Comparison of ENCODE assay signal across 14 cellular contexts in the genomic region with DNA sequence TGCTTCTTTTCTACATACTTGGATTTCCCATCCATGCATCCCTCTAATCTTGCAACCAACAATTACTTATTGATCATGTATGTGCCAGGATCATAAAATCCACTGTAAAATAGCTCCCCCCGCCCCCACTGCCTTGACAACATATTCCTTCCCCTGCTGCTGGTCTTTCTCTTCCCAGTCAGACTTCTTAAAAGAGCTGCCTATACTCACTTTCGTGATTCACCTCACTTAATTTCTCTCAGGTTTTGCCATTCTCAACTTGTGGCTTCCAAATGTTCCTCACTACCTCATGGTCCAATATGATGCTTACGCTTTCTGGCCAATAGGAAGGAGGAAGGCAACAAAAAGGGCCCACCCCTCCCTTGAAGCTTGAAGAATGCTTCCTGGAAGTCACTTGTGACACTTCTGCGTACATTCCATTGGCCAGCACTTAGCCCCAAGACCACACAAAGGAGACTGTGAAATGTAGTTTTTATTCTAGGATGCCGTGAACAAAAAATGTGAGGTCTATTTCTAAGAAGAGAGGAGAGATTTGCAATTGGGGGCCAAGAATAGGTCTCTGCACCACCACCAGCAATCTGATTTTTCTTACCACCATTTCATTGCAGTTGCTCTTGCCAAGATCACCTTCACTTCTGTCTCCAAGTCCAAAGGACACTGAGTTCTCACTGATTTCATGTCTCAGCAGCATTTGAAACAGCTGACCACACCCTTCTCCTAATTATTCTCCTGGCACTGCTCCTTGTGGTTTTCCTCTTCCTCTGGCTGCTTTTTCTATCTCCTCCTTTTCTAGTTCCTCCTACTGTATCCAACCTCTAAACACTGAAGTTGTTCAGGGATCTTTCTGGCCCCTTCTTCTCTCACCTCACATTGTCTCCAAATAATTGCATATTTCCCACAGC. TPM values are rescaled to one million over a fixed set of nuclear protein-coding genes. Genes with fewer than 3 reads are reported as not detected.
DNase-seq lines count a peak whose midpoint lies in the region; ATAC-seq, FAIRE-seq and TF ChIP-seq lines count a peak whose summit lies in the region.
"Had no signal": no experiment of that assay in that cellular context is flagged by ENCODE, and none has a peak within 500 bp of the region (broad histone marks: within the 10 kb centered on the region; RNA-seq: fewer than 3 reads in every experiment).

No MANE protein-coding gene starts in this region.

- peaks cover 41 to 43% of the 10 kb centered on the region in 2 donors for H3K36me3 Mint-ChIP-seq in CD4-positive, alpha-beta memory T cell
- peaks cover 0 to 48% (median 22%) of the 10 kb centered on the region in 3 donors for H3K36me3 Mint-ChIP-seq in naive thymus-derived CD8-positive, alpha-beta T cell
- H3K36me3 Mint-ChIP-seq in chondrocyte (ENCODE audit: low read depth): peaks cover 14% of the 10 kb centered on the region

- no peaks in the 10 kb centered on the region for H3K36me3 ChIP-seq in CD4-positive, alpha-beta memory T cell (ENCODE audit: insufficient read depth, low read length)
- H3K36me3 ChIP-seq in gastroesophageal sphincter: peaks cover 0 to 31% of the 10 kb centered on the region in 2 donors

- intact Hi-C loops in CD4-positive, alpha-beta memory T cell (cut with micrococcal nuclease): no loop called here

- no peak for TF ChIP-seq EP300 in gastroesophageal sphincter (IDR thresholded peaks at IDR 0.05)

- H3K9me3 ChIP-seq in CD4-positive, alpha-beta memory T cell (ENCODE audit: control insufficient read depth in 1 of 2, low read length in 2 of 2): no peaks in the 10 kb centered on the region
- peaks cover 0 to 7% (median 0%) of the 10 kb centered on the region in 3 donors for H3K9me3 ChIP-seq in gastroesophageal sphincter
- H3K9me3 ChIP-seq: lower lobe of right lung had no signal

- FAIRE-seq in urothelium cell line (lab: Jason Lieb, UNC): no peak
- FAIRE-seq: colon, GM12891 had no signal

- H3K27me3 Mint-ChIP-seq in CD4-positive, alpha-beta memory T cell: no peaks in the 10 kb centered on the region
- no peaks in the 10 kb centered on the region for H3K27me3 Mint-ChIP-seq in naive thymus-derived CD8-positive, alpha-beta T cell
- H3K27me3 Mint-ChIP-seq in chondrocyte (ENCODE audit: low read depth): no peaks in the 10 kb centered on the region

- no peak for TF ChIP-seq POLR2A in gastroesophageal sphincter (IDR thresholded peaks at IDR 0.05)

- ATAC-seq in naive thymus-derived CD8-positive, alpha-beta T cell: no peak
- ATAC-seq in HG02763 (IDR thresholded peaks at IDR 0.05; ENCODE audit: unreplicated experiment) (no peak), gastroesophageal sphincter (no peak)
- ATAC-seq: HCT116, lower lobe of right lung had no signal

- peaks cover 0 to 4% (median 0%) of the 10 kb centered on the region in 8 donors for H3K9me3 Mint-ChIP-seq in CD4-positive, alpha-beta memory T cell
- H3K9me3 Mint-ChIP-seq in naive thymus-derived CD8-positive, alpha-beta T cell: peaks cover 0 to 3% (median 0%) of the 10 kb centered on the region in 9 donors
- H3K9me3 Mint-ChIP-seq in chondrocyte (ENCODE audit: low read depth): peaks cover 4% of the 10 kb centered on the region
- H3K9me3 Mint-ChIP-seq: activated naive CD4-positive, alpha-beta T cell treated with anti-CD3 and anti-CD28 coated beads for 36 hours had no signal

- 86 to 94% methylated on average over 3 to 5 of the region's 5 CpGs for WGBS in gastroesophageal sphincter (ENCODE audit: low coverage in 1 of 2), 2 donors

- peak overlapping the region in 5 of 7 donors; percentile 5 to 55 (median 24) for H3K27ac Mint-ChIP-seq in CD4-positive, alpha-beta memory T cell
- peak overlapping the region in 8 of 10 donors; percentile 9 to 64 (median 44) for H3K27ac Mint-ChIP-seq in naive thymus-derived CD8-positive, alpha-beta T cell
- no peak overlapping the region for H3K27ac Mint-ChIP-seq in chondrocyte (ENCODE audit: unreplicated experiment)
- H3K27ac Mint-ChIP-seq: activated naive CD4-positive, alpha-beta T cell treated with anti-CD3 and anti-CD28 coated beads for 36 hours had no signal

- CTCF ChIA-PET in CD4-positive, alpha-beta memory T cell (lab: Charles Lee; ENCODE audit: partially characterized antibody): interaction anchor here (0.8 to 1.3 kb wide), 2 partner anchors 30 to 32 kb away, joined by 3 read pairs; partner anchors contain the start of gene CD164

- no peak overlapping the region for H3K4me3 ChIP-seq in CD4-positive, alpha-beta memory T cell (ENCODE audit: low read length in 2 of 2)
- H3K4me3 ChIP-seq in epithelial cell of esophagus (ENCODE audit: low read length) (no peak overlapping the region), gastroesophageal sphincter (no peak overlapping the region)
- H3K4me3 ChIP-seq: lower lobe of right lung had no signal

- H3K4me3 Mint-ChIP-seq in CD4-positive, alpha-beta memory T cell: no peak overlapping the region
- no peak overlapping the region for H3K4me3 Mint-ChIP-seq in naive thymus-derived CD8-positive, alpha-beta T cell
- H3K4me3 Mint-ChIP-seq in chondrocyte (ENCODE audit: unreplicated experiment): no peak overlapping the region
- H3K4me3 Mint-ChIP-seq: activated naive CD4-positive, alpha-beta T cell treated with anti-CD3 and anti-CD28 coated beads for 36 hours had no signal

- no peak for TF ChIP-seq CTCF in epithelial cell of esophagus (IDR thresholded peaks at IDR 0.05; ENCODE audit: insufficient read depth, low read depth, low read length, missing control alignments)
- no peak for TF ChIP-seq CTCF in chondrocyte (IDR thresholded peaks at IDR 0.05)
- no peak for TF ChIP-seq CTCF in gastroesophageal sphincter (IDR thresholded peaks at IDR 0.05)

- H3K27ac ChIP-seq in CD4-positive, alpha-beta memory T cell (ENCODE audit: low read depth, low read length): no peak overlapping the region
- H3K27ac ChIP-seq in gastroesophageal sphincter: no peak overlapping the region
- H3K27ac ChIP-seq: lower lobe of right lung had no signal

- H3K27me3 ChIP-seq in CD4-positive, alpha-beta memory T cell (ENCODE audit: insufficient read depth, low read length): no peaks in the 10 kb centered on the region
- no peaks in the 10 kb centered on the region for H3K27me3 ChIP-seq in gastroesophageal sphincter

- no peak for DNase-seq in CD4-positive, alpha-beta memory T cell
- DNase-seq in Kasumi-1 (lab: John Stamatoyannopoulos, UW): peak; percentile 21 to 35
- peak; percentile 21 for DNase-seq in epithelial cell of esophagus (ENCODE audit: low read depth)
- DNase-seq in naive thymus-derived CD8-positive, alpha-beta T cell: no peak
- DNase-seq in chondrocyte (ENCODE audit: low spot score): no peak
- DNase-seq in urothelium cell line (ENCODE audit: low spot score): no peak
- DNase-seq: activated naive CD4-positive, alpha-beta T cell treated with anti-CD3 and anti-CD28 coated beads for 36 hours; lower lobe of right lung; NCI-H2081 had no signal

- POLR2A ChIA-PET in CD4-positive, alpha-beta memory T cell (lab: Charles Lee; ENCODE audit: partially characterized antibody): interaction anchor here (0.9 to 1.4 kb wide), 3 partner anchors 10 to 31 kb away, joined by 3 to 6 read pairs (median 3); partner anchors contain the start of gene CD164
- POLR2A ChIA-PET in naive thymus-derived CD8-positive, alpha-beta T cell (lab: Charles Lee): interaction anchor here (1.5 kb wide), 1 partner anchor 31 kb away, joined by 4 read pairs; the partner anchor contains the start of gene CD164

- H3K4me1 ChIP-seq in CD4-positive, alpha-beta memory T cell (ENCODE audit: insufficient read depth, low read length): no peaks in the 10 kb centered on the region
- peaks cover 0 to 14% (median 3%) of the 10 kb centered on the region in 3 donors for H3K4me1 ChIP-seq in gastroesophageal sphincter

- peaks cover 8 to 12% (median 9%) of the 10 kb centered on the region in 4 donors for H3K4me1 Mint-ChIP-seq in CD4-positive, alpha-beta memory T cell
- peaks cover 14 to 16% (median 15%) of the 10 kb centered on the region in 4 donors for H3K4me1 Mint-ChIP-seq in naive thymus-derived CD8-positive, alpha-beta T cell
- peaks cover 20% of the 10 kb centered on the region for H3K4me1 Mint-ChIP-seq in chondrocyte (ENCODE audit: low read depth)

RNA-seq across cellular contexts. Expression of gene CD164, which starts 30.8 kb away (rescaled TPM):
- 100 to 1,000 TPM; 222 to 231 TPM for total RNA-seq in CD4-positive, alpha-beta memory T cell
- polyA plus RNA-seq in CD4-positive, alpha-beta memory T cell: 100 to 1,000 TPM; 302 to 445 TPM
- total RNA-seq in naive thymus-derived CD8-positive, alpha-beta T cell: 100 to 1,000 TPM; 175 to 180 TPM
- 100 to 1,000 TPM; 159 to 209 (median 198) TPM for polyA plus RNA-seq in naive thymus-derived CD8-positive, alpha-beta T cell
- total RNA-seq in chondrocyte (240 to 273 TPM (median 259 TPM) in 3 replicates), gastroesophageal sphincter (100 to 1,000 TPM in 3 of 4 donors, 10 to 100 TPM in 1; 87.2 to 198 (median 166) TPM)

Comparison
In these comparisons a context has a peak if more than half of its experiments do, and no peak if none do; other contexts are left out.
1. DNase-seq: peak in Kasumi-1 (2 of 2) and epithelial cell of esophagus (single experiment); none in CD4-positive, alpha-beta memory T cell (0 of 5), naive thymus-derived CD8-positive, alpha-beta T cell (0 of 10), chondrocyte (single experiment) and urothelium cell line (single experiment).